18 cellular contexts compared by ENCODE assay signal in genomic region chr16:87851601-87852000, GRCh38. TPM values are rescaled to one million over a fixed set of nuclear protein-coding genes. Genes with fewer than 3 reads are reported as not detected.
DNase-seq lines count a peak whose midpoint lies in the region; ATAC-seq and TF ChIP-seq lines count a peak whose summit lies in the region.
"Had no signal": no experiment of that assay in that cellular context is flagged by ENCODE, and none has a peak within 500 bp of the region (broad histone marks: within the 10 kb centered on the region; RNA-seq: fewer than 3 reads in every experiment).

No MANE protein-coding gene starts in this region.

- H3K36me3 ChIP-seq in NT2/D1 (ENCODE audit: insufficient read depth, insufficient read length, low read length) (peaks cover 94% of the 10 kb centered on the region), psoas muscle (ENCODE audit: insufficient read depth in 1 of 2, low read depth in 1 of 2) (peaks cover 0 to 23% of the 10 kb centered on the region in 2 donors), left ventricle myocardium inferior (no peaks in the 10 kb centered on the region)
- H3K36me3 ChIP-seq: ovary had no signal

- H3K4me3 Mint-ChIP-seq in activated CD4-positive, alpha-beta T cell treated with anti-CD3 and anti-CD28 coated beads, Interleukin-2, amount 10 ng/mL, durations not matched to agents 7 days and 5 days = no peak overlapping the region
- H3K4me3 Mint-ChIP-seq: memory B cell had no signal

- POLR2A ChIA-PET in activated CD4-positive, alpha-beta T cell treated with anti-CD3 and anti-CD28 coated beads, Interleukin-2, amount 10 ng/mL, durations not matched to agents 7 days and 5 days (lab: Charles Lee) = interaction anchor here (1.0 kb wide), 1 partner anchor 14 kb away, joined by 4 read pairs; no protein-coding TSS in a partner anchor
- POLR2A ChIA-PET in HEK293T (lab: Yijun Ruan, JAX) = interaction anchor here (1.4 to 2.9 kb wide), 4 partner anchors 14 to 73 kb away, joined by 3 to 18 read pairs (median 12); partner anchors contain the start of gene SLC7A5

- H3K4me1 ChIP-seq in NT2/D1 (ENCODE audit: insufficient read depth, insufficient read length) (peaks cover 62% of the 10 kb centered on the region), foreskin keratinocyte (peaks cover 11% of the 10 kb centered on the region), psoas muscle (peaks cover 90% of the 10 kb centered on the region), left ventricle myocardium inferior (peaks cover 45% of the 10 kb centered on the region)

- ATAC-seq in foreskin keratinocyte = no peak
- ATAC-seq in psoas muscle = no peak

- H3K27ac Mint-ChIP-seq in activated CD4-positive, alpha-beta T cell treated with anti-CD3 and anti-CD28 coated beads, Interleukin-2, amount 10 ng/mL, durations not matched to agents 7 days and 5 days = peak overlapping the region; percentile 72
- H3K27ac Mint-ChIP-seq: memory B cell had no signal

- DNase-seq in activated CD4-positive, alpha-beta T cell treated with anti-CD3 and anti-CD28 coated beads, Interleukin-2, amount 10 ng/mL, durations not matched to agents 7 days and 5 days = no peak
- no peak for DNase-seq in activated CD4-positive, alpha-beta T cell treated with anti-CD3 and anti-CD28 coated beads for 4 hours
- no peak for DNase-seq in NT2/D1 (ENCODE audit: low read depth, low spot score)
- no peak for DNase-seq in foreskin keratinocyte
- peak in 1 of 2 donors; percentile 58 for DNase-seq in psoas muscle
- DNase-seq in stimulated activated naive CD4-positive, alpha-beta T cell treated with Interleukin-2 at 50 U/mL for 16 hours (lab: John Stamatoyannopoulos, UW) = no peak
- no peak for DNase-seq in left ventricle myocardium inferior
- no peak for DNase-seq in HEK293T (ENCODE audit: extremely low spot score)
- DNase-seq: ACHN; activated CD4-positive, alpha-beta T cell treated with anti-CD3 and anti-CD28 coated beads for 48 hours; aorta; dermis blood vessel endothelial cell; NCI-H1048; NCI-H226; spleen; T-helper 1 cell had no signal

- intact Hi-C loops in psoas muscle (cut with DNase I) (loop anchor here in 1 of 2 donors (10.0 kb wide), 1 partner anchor 53 kb away; no protein-coding TSS in a partner anchor), left ventricle myocardium inferior (cut with micrococcal nuclease) (no loop called here)

- TF ChIP-seq CTCF in foreskin keratinocyte (conservative IDR thresholded peaks at IDR 0.05) (no peak), psoas muscle (IDR thresholded peaks at IDR 0.05) (no peak), left ventricle myocardium inferior (IDR thresholded peaks at IDR 0.05; ENCODE audit: borderline replicate concordance) (no peak)

- H3K4me3 ChIP-seq in NT2/D1 (ENCODE audit: insufficient read length, low read depth) (no peak overlapping the region), psoas muscle (peak overlapping the region; percentile 30), left ventricle myocardium inferior (no peak overlapping the region)
- H3K4me3 ChIP-seq: ovary, spleen had no signal

- no peaks in the 10 kb centered on the region for H3K27me3 Mint-ChIP-seq in activated CD4-positive, alpha-beta T cell treated with anti-CD3 and anti-CD28 coated beads, Interleukin-2, amount 10 ng/mL, durations not matched to agents 7 days and 5 days
- H3K27me3 Mint-ChIP-seq: memory B cell had no signal

- H3K27me3 ChIP-seq in NT2/D1 (ENCODE audit: insufficient read depth, insufficient read length) = no peaks in the 10 kb centered on the region
- no peaks in the 10 kb centered on the region for H3K27me3 ChIP-seq in foreskin keratinocyte
- no peaks in the 10 kb centered on the region for H3K27me3 ChIP-seq in psoas muscle (ENCODE audit: insufficient read depth in 3 of 3, low read length in 2 of 3)
- H3K27me3 ChIP-seq in left ventricle myocardium inferior (ENCODE audit: low read depth) = peaks cover 4% of the 10 kb centered on the region
- H3K27me3 ChIP-seq: ovary, spleen had no signal

- H3K4me1 Mint-ChIP-seq in activated CD4-positive, alpha-beta T cell treated with anti-CD3 and anti-CD28 coated beads, Interleukin-2, amount 10 ng/mL, durations not matched to agents 7 days and 5 days = peaks cover 49% of the 10 kb centered on the region

- peak overlapping the region; percentile 63 for H3K9ac ChIP-seq in NT2/D1 (ENCODE audit: insufficient read length, low read depth)

- H3K9me3 ChIP-seq in NT2/D1 (ENCODE audit: insufficient read depth, low read length) = no peaks in the 10 kb centered on the region
- no peaks in the 10 kb centered on the region for H3K9me3 ChIP-seq in psoas muscle
- H3K9me3 ChIP-seq in left ventricle myocardium inferior (replicated peaks) = no peaks in the 10 kb centered on the region
- H3K9me3 ChIP-seq: ovary, spleen had no signal

- H3K9me3 Mint-ChIP-seq in activated CD4-positive, alpha-beta T cell treated with anti-CD3 and anti-CD28 coated beads, Interleukin-2, amount 10 ng/mL, durations not matched to agents 7 days and 5 days = no peaks in the 10 kb centered on the region
- H3K9me3 Mint-ChIP-seq: memory B cell had no signal

- H3K27ac ChIP-seq in foreskin keratinocyte (peak overlapping the region; percentile 10), psoas muscle (peak overlapping the region; percentile 81), left ventricle myocardium inferior (replicated peaks) (no peak overlapping the region)
- H3K27ac ChIP-seq: ovary had no signal

- 52 to 77% (median 55%) methylated on average over 21 of the region's 21 CpGs for WGBS in psoas muscle, 3 donors

- CTCF ChIA-PET in activated CD4-positive, alpha-beta T cell treated with anti-CD3 and anti-CD28 coated beads, Interleukin-2, amount 10 ng/mL, durations not matched to agents 7 days and 5 days (lab: Charles Lee) = interaction anchor here (1.1 to 5.3 kb wide), 5 partner anchors 9 to 71 kb away, joined by 3 to 62 read pairs (median 20); partner anchors contain the start of gene SLC7A5
- CTCF ChIA-PET in HEK293T (lab: Yijun Ruan, JAX) = interaction anchor here (0.6 to 3.3 kb wide), 3 partner anchors 14 to 193 kb away, joined by 3 to 16 read pairs (median 4); no protein-coding TSS in a partner anchor

- H3K36me3 Mint-ChIP-seq in activated CD4-positive, alpha-beta T cell treated with anti-CD3 and anti-CD28 coated beads, Interleukin-2, amount 10 ng/mL, durations not matched to agents 7 days and 5 days (ENCODE audit: low read depth) = peaks cover 26% of the 10 kb centered on the region

TF ChIP-seq in HEK293T, 16 proteins besides CTCF, POLR2A, EP300 and RAD21:
- no peak for TF ChIP-seq SUZ12 (IDR thresholded peaks at IDR 0.05)
- TF ChIP-seq, protein P1, sequence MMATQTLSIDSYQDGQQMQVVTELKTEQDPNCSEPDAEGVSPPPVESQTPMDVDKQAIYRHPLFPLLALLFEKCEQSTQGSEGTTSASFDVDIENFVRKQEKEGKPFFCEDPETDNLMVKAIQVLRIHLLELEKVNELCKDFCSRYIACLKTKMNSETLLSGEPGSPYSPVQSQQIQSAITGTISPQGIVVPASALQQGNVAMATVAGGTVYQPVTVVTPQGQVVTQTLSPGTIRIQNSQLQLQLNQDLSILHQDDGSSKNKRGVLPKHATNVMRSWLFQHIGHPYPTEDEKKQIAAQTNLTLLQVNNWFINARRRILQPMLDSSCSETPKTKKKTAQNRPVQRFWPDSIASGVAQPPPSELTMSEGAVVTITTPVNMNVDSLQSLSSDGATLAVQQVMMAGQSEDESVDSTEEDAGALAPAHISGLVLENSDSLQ (IDR thresholded peaks at IDR 0.05) = no peak
- TF ChIP-seq NFRKB (IDR thresholded peaks at IDR 0.05) = no peak
- TF ChIP-seq SP1 (IDR thresholded peaks at IDR 0.05) = no peak
- no peak for TF ChIP-seq ZNF384 (IDR thresholded peaks at IDR 0.05)
- TF ChIP-seq FOXK2 (IDR thresholded peaks at IDR 0.05) = no peak
- no peak for TF ChIP-seq ARNT (IDR thresholded peaks at IDR 0.05)
- TF ChIP-seq LEF1 (IDR thresholded peaks at IDR 0.05; ENCODE audit: borderline replicate concordance) = no peak
- TF ChIP-seq TARDBP (IDR thresholded peaks at IDR 0.05) = no peak
- TF ChIP-seq CTBP1 (IDR thresholded peaks at IDR 0.05; ENCODE audit: borderline replicate concordance) = no peak
- TF ChIP-seq ELF4 (IDR thresholded peaks at IDR 0.05) = no peak
- no peak for TF ChIP-seq BHLHE40 (IDR thresholded peaks at IDR 0.05; ENCODE audit: borderline replicate concordance)
- no peak for TF ChIP-seq FOXA1 (IDR thresholded peaks at IDR 0.05)
- no peak for TF ChIP-seq L3MBTL2 (conservative IDR thresholded peaks at IDR 0.05)
- TF ChIP-seq FOXM1 (IDR thresholded peaks at IDR 0.05; ENCODE audit: borderline replicate concordance) = no peak
- TF ChIP-seq HDGF (IDR thresholded peaks at IDR 0.05; ENCODE audit: borderline replicate concordance) = no peak

RNA-seq across cellular contexts. Expression of gene SLC7A5, which starts 17.7 kb away (rescaled TPM):
- total RNA-seq in activated CD4-positive, alpha-beta T cell treated with anti-CD3 and anti-CD28 coated beads, Interleukin-2, amount 10 ng/mL, durations not matched to agents 7 days and 5 days = 10 to 100 TPM; 73.1 to 77.1 TPM
- total RNA-seq in foreskin keratinocyte = 455 and 588 TPM in 2 replicates
- 419 and 621 TPM in 2 replicates for polyA plus RNA-seq in foreskin keratinocyte
- total RNA-seq in psoas muscle = 10 to 100 TPM in 3 of 4 donors, 1 to 10 TPM in 1; 9.8 to 63.6 (median 28.3) TPM
- 10 to 100 TPM; 16.4 to 28.6 (median 20.2) TPM for polyA plus RNA-seq in psoas muscle
- 4.6 TPM for total RNA-seq in left ventricle myocardium inferior
